Comparison of ENCODE assay signal across 1 cellular context in genomic region chr11:71449596-71449995, GRCh38.
TF ChIP-seq lines count a peak whose summit lies in the region.

No MANE protein-coding gene starts in this region.

TF ChIP-seq in K562, 482 proteins besides CTCF, POLR2A, EP300 and RAD21:
- TF ChIP-seq ZNF384 (IDR thresholded peaks at IDR 0.05; ENCODE audit: low read depth, low read length) (0 out of 2 replicates have a peak, but pooled peaks have one; percentile 11), ATF7 (IDR thresholded peaks at IDR 0.05) (0 out of 2 replicates have a peak, but pooled peaks have one; percentile 12), GTF2A2 (tag; IDR thresholded peaks at IDR 0.05) (no peak), FIP1L1 (IDR thresholded peaks at IDR 0.05; ENCODE audit: low read depth, low read length, poor library complexity, severe bottlenecking) (no peak), UBTF (IDR thresholded peaks at IDR 0.05; ENCODE audit: borderline replicate concordance in 1 of 2, low read depth in 2 of 2, low read length in 2 of 2) (0 out of 4 replicates have a peak, but pooled peaks of 1 of the 2 experiments have one; percentile 12), ZNF717 (CRISPR knock-in tag; IDR thresholded peaks at IDR 0.05) (no peak), MXI1 (IDR thresholded peaks at IDR 0.05; ENCODE audit: low read depth, low read length) (peak; percentile 20; the same call in 1 of the 2 replicates), TRIM28 (IDR thresholded peaks at IDR 0.05) (0 out of 2 replicates have a peak, but pooled peaks have one; percentile 18), PBX2 (CRISPR knock-in tag; IDR thresholded peaks at IDR 0.05; ENCODE audit: low read depth) (no peak), PBX2 (tag; conservative IDR thresholded peaks at IDR 0.05; ENCODE audit: low read depth) (0 out of 2 replicates have a peak, but pooled peaks have one; percentile 15), ZKSCAN1 (IDR thresholded peaks at IDR 0.05; ENCODE audit: low read depth, low read length) (0 out of 2 replicates have a peak, but pooled peaks have one; percentile 17), MEIS2 (IDR thresholded peaks at IDR 0.05; ENCODE audit: partially characterized antibody) (peak; percentile 67), ZNF740 (CRISPR knock-in tag; IDR thresholded peaks at IDR 0.05) (peak; percentile 74; the same call in 1 of the 2 replicates), ZNF740 (tag; IDR thresholded peaks at IDR 0.05) (peak in 1 of 2 experiments; percentile 69; a peak in 2 of 4 replicates), CBFA2T3 (IDR thresholded peaks at IDR 0.05) (peak; percentile 34; the same call in 1 of the 2 replicates), ZNF766 (CRISPR knock-in tag; conservative IDR thresholded peaks at IDR 0.05) (no peak), XRCC3 (IDR thresholded peaks at IDR 0.05) (no peak)
